13 cellular contexts compared by ENCODE assay signal in the genomic region with DNA sequence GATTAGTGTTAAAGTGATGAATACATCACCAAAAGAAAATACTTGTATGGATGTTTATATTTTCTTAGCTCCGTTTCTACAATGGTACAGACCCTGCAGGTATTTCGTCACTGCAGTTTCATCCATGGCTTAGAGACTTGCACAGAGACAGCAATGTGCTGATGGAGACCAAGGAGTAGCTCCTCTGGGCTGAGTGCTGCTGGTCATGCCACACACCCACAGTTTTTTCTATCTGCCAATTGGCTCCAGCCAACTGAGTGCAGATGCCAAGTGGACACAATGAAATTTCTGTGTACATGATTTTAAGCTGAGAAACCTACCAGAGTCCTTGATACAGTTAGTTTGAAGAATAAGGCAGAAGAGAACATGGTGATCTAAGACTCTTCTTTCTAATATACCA.
"Had no signal": no experiment of that assay in that cellular context is flagged by ENCODE, and none has a peak within 500 bp of the region (broad histone marks: within the 10 kb centered on the region; RNA-seq: fewer than 3 reads in every experiment).

No MANE protein-coding gene starts in this region.

- H3K36me3 Mint-ChIP-seq: naive B cell; stimulated activated effector memory CD8-positive, alpha-beta T cell treated with anti-CD3 and anti-CD28 coated beads, Interleukin-12 subunit alpha, Interleukin-12 subunit beta, amount 100 ng/mL, for 72 hours had no signal

- H3K27ac Mint-ChIP-seq: naive B cell; nephron; stimulated activated effector memory CD8-positive, alpha-beta T cell treated with anti-CD3 and anti-CD28 coated beads, Interleukin-12 subunit alpha, Interleukin-12 subunit beta, amount 100 ng/mL, for 72 hours; stimulated activated naive CD8-positive, alpha-beta T cell treated with anti-CD3 and anti-CD28 coated beads, Interleukin-15, Interleukin-2, amounts not matched to agents 100 ng/mL and 50 ng/mL, for 24 hours had no signal

- H3K4me3 ChIP-seq: left lung, lung had no signal

- H3K36me3 ChIP-seq: left lung had no signal

- ATAC-seq: esophagus mucosa; stimulated activated effector memory CD8-positive, alpha-beta T cell treated with anti-CD3 and anti-CD28 coated beads, Interleukin-12 subunit alpha, Interleukin-12 subunit beta, amount 100 ng/mL, for 72 hours had no signal

- H3K9me3 ChIP-seq: left lung had no signal

- H3K27me3 ChIP-seq: left lung had no signal

- H3K9me3 Mint-ChIP-seq: nephron; stimulated activated naive CD8-positive, alpha-beta T cell treated with anti-CD3 and anti-CD28 coated beads, Interleukin-15, Interleukin-2, amounts not matched to agents 100 ng/mL and 50 ng/mL, for 24 hours had no signal

- H3K4me1 Mint-ChIP-seq: naive B cell; nephron; stimulated activated effector memory CD8-positive, alpha-beta T cell treated with anti-CD3 and anti-CD28 coated beads, Interleukin-12 subunit alpha, Interleukin-12 subunit beta, amount 100 ng/mL, for 72 hours had no signal

- H3K27me3 Mint-ChIP-seq: stimulated activated naive CD8-positive, alpha-beta T cell treated with anti-CD3 and anti-CD28 coated beads, Interleukin-15, Interleukin-2, amounts not matched to agents 100 ng/mL and 50 ng/mL, for 24 hours had no signal

- H3K4me3 Mint-ChIP-seq: naive B cell; nephron; stimulated activated effector memory CD8-positive, alpha-beta T cell treated with anti-CD3 and anti-CD28 coated beads, Interleukin-12 subunit alpha, Interleukin-12 subunit beta, amount 100 ng/mL, for 72 hours; stimulated activated naive CD8-positive, alpha-beta T cell treated with anti-CD3 and anti-CD28 coated beads, Interleukin-15, Interleukin-2, amounts not matched to agents 100 ng/mL and 50 ng/mL, for 24 hours had no signal

- DNase-seq: effector memory CD4-positive, alpha-beta T cell; left lung; mesenchymal stem cell; naive B cell; small intestine; stimulated activated CD4-positive, alpha-beta T cell treated with anti-CD3 and anti-CD28 coated beads, Interleukin-2, amount 100 ng/mL, for 48 hours; stimulated activated CD8-positive, alpha-beta memory T cell treated with anti-CD3 and anti-CD28 coated beads, Interleukin-4, amount 100 ng/mL, for 48 hours; trophoblast cell had no signal

- H3K4me1 ChIP-seq: left lung had no signal
